15 cellular contexts compared by ENCODE assay signal in genomic region chr15:35752134-35752466, GRCh38.
"Had no signal": no experiment of that assay in that cellular context is flagged by ENCODE, and none has a peak within 500 bp of the region (broad histone marks: within the 10 kb centered on the region; RNA-seq: fewer than 3 reads in every experiment).

No MANE protein-coding gene starts in this region.

- H2AFZ ChIP-seq: neural progenitor cell had no signal

- DNase-seq: activated gamma-delta T cell, T-helper 17 cell had no signal

- H3K4me1 Mint-ChIP-seq: activated CD4-positive, alpha-beta memory T cell treated with anti-CD3 and anti-CD28 coated beads, Interleukin-2, amount 10 ng/mL, durations not matched to agents 7 days and 5 days; activated CD8-positive, alpha-beta memory T cell treated with anti-CD3 and anti-CD28 coated beads, Interleukin-2, amount 10 ng/mL, durations not matched to agents 7 days and 5 days; activated naive CD8-positive, alpha-beta T cell treated with anti-CD3 and anti-CD28 coated beads, Interleukin-2, amount 50 U/mL, for 24 hours; naive thymus-derived CD8-positive, alpha-beta T cell; T-helper 17 cell had no signal

- H3K4me1 ChIP-seq: prostate gland had no signal

- H3K9ac ChIP-seq: neural progenitor cell had no signal

- H3K4me2 ChIP-seq: neural progenitor cell had no signal

- H3K27me3 ChIP-seq: neural progenitor cell, right atrium auricular region, thyroid gland had no signal

- H3K27ac Mint-ChIP-seq: activated CD4-positive, alpha-beta memory T cell treated with anti-CD3 and anti-CD28 coated beads, Interleukin-2, amount 10 ng/mL, durations not matched to agents 7 days and 5 days; activated CD8-positive, alpha-beta memory T cell treated with anti-CD3 and anti-CD28 coated beads, Interleukin-2, amount 10 ng/mL, durations not matched to agents 7 days and 5 days; activated naive CD8-positive, alpha-beta T cell treated with anti-CD3 and anti-CD28 coated beads, Interleukin-2, amount 50 U/mL, for 24 hours; dendritic cell treated with granulocyte-macrophage colony-stimulating factor and Interleukin-4, amounts not matched to agents 40 ng/mL and 50 ng/mL, for 4 days; naive thymus-derived CD8-positive, alpha-beta T cell; neural progenitor cell; T-helper 17 cell had no signal

- H3K4me3 Mint-ChIP-seq: activated CD4-positive, alpha-beta memory T cell treated with anti-CD3 and anti-CD28 coated beads, Interleukin-2, amount 10 ng/mL, durations not matched to agents 7 days and 5 days; activated CD8-positive, alpha-beta memory T cell treated with anti-CD3 and anti-CD28 coated beads, Interleukin-2, amount 10 ng/mL, durations not matched to agents 7 days and 5 days; activated naive CD8-positive, alpha-beta T cell treated with anti-CD3 and anti-CD28 coated beads, Interleukin-2, amount 50 U/mL, for 24 hours; dendritic cell treated with granulocyte-macrophage colony-stimulating factor and Interleukin-4, amounts not matched to agents 40 ng/mL and 50 ng/mL, for 4 days; mesothelial cell of epicardium; naive thymus-derived CD8-positive, alpha-beta T cell; neural progenitor cell; T-helper 17 cell had no signal

- ATAC-seq: activated CD8-positive, alpha-beta memory T cell treated with anti-CD3 and anti-CD28 coated beads, Interleukin-2, amount 10 ng/mL, durations not matched to agents 7 days and 5 days; naive thymus-derived CD8-positive, alpha-beta T cell; stimulated activated naive CD8-positive, alpha-beta T cell treated with anti-CD3 and anti-CD28 coated beads, Interleukin-15, Interleukin-2, amounts not matched to agents 100 U/mL and 50 U/mL, for 24 hours; T-helper 17 cell had no signal

- H3K9me3 ChIP-seq: left ventricle myocardium inferior, prostate gland, right atrium auricular region, thyroid gland had no signal

- H3K9me3 Mint-ChIP-seq: activated CD4-positive, alpha-beta memory T cell treated with anti-CD3 and anti-CD28 coated beads, Interleukin-2, amount 10 ng/mL, durations not matched to agents 7 days and 5 days; activated naive CD8-positive, alpha-beta T cell treated with anti-CD3 and anti-CD28 coated beads, Interleukin-2, amount 50 U/mL, for 24 hours; dendritic cell treated with granulocyte-macrophage colony-stimulating factor and Interleukin-4, amounts not matched to agents 40 ng/mL and 50 ng/mL, for 4 days; mesothelial cell of epicardium; neural progenitor cell had no signal

- H3K36me3 ChIP-seq: left ventricle myocardium inferior, neural progenitor cell, prostate gland, right atrium auricular region, thyroid gland had no signal

- H3K27me3 Mint-ChIP-seq: dendritic cell treated with granulocyte-macrophage colony-stimulating factor and Interleukin-4, amounts not matched to agents 40 ng/mL and 50 ng/mL, for 4 days had no signal

- H3K36me3 Mint-ChIP-seq: activated CD8-positive, alpha-beta memory T cell treated with anti-CD3 and anti-CD28 coated beads, Interleukin-2, amount 10 ng/mL, durations not matched to agents 7 days and 5 days; brain; mesothelial cell of epicardium; naive thymus-derived CD8-positive, alpha-beta T cell; neural progenitor cell had no signal

- H3K4me3 ChIP-seq: left ventricle myocardium inferior, neural progenitor cell, prostate gland, right atrium auricular region, thyroid gland had no signal

- H3K27ac ChIP-seq: left ventricle myocardium inferior, neural progenitor cell, prostate gland, right atrium auricular region, thyroid gland had no signal
